Comparison of ENCODE assay signal across 1 cellular context in the genomic region with DNA sequence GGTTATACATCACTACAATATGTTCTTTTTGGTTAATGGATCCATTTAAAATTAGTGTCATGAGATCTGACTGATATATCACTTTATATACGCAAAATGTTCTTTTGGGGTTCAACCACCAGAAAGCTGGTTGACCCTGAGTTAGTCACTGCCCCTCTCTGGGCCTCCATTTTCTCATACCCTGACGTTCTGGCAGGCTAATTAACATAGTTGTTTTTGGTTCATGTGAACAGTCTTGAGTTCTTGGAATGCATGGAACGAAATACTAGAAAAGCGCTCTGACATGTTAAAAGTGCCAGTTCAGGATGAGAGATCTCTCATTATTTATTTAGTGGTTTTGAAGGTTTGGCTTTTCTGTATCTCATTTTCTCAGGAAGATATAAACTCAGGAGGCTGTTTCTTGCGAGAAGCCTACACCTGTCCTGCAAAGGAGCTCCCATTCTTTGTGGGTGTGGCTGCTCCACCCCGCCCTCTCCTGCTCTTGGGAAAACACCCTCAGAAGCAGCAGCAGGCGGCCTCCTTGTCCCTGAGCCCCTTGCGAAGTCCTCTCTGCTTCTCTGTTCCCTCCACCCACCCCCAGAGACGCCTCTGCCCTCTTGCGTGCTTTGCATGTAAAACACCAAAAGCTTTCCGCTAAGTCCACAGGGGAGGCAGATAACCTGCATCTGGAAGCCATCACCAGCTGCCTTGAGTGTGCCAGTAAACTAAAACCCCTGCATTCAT.
TF ChIP-seq lines count a peak whose summit lies in the region.

No MANE protein-coding gene starts in this region.

TF ChIP-seq in HCT116, 20 proteins besides CTCF, POLR2A, EP300 and RAD21:
- no peak for TF ChIP-seq ZNF274 (IDR thresholded peaks at IDR 0.05; ENCODE audit: low read depth, low read length)
- TF ChIP-seq CEBPB (IDR thresholded peaks at IDR 0.05; ENCODE audit: low read depth) = no peak
- no peak for TF ChIP-seq YY1 (IDR thresholded peaks at IDR 0.05; ENCODE audit: extremely low read depth, insufficient replicate concordance, low read depth, low read length)
- TF ChIP-seq, protein P1, sequence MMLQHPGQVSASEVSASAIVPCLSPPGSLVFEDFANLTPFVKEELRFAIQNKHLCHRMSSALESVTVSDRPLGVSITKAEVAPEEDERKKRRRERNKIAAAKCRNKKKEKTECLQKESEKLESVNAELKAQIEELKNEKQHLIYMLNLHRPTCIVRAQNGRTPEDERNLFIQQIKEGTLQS (IDR thresholded peaks at IDR 0.05) = no peak
- no peak for TF ChIP-seq SP1 (IDR thresholded peaks at IDR 0.05; ENCODE audit: low read depth)
- no peak for TF ChIP-seq POLR2AphosphoS5 (IDR thresholded peaks at IDR 0.05; ENCODE audit: low read depth, low read length)
- no peak for TF ChIP-seq TCF7L2 (IDR thresholded peaks at IDR 0.05; ENCODE audit: borderline replicate concordance, extremely low read depth, insufficient read depth, insufficient read length)
- TF ChIP-seq, protein P2, sequence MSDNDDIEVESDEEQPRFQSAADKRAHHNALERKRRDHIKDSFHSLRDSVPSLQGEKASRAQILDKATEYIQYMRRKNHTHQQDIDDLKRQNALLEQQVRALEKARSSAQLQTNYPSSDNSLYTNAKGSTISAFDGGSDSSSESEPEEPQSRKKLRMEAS (IDR thresholded peaks at IDR 0.05) = no peak
- TF ChIP-seq EZH2 (IDR thresholded peaks at IDR 0.05) = no peak
- TF ChIP-seq SIN3A (IDR thresholded peaks at IDR 0.05; ENCODE audit: low read depth) = no peak
- TF ChIP-seq EGR1 (IDR thresholded peaks at IDR 0.05; ENCODE audit: low read depth) = no peak
